18 cellular contexts compared by ENCODE assay signal in the genomic region with DNA sequence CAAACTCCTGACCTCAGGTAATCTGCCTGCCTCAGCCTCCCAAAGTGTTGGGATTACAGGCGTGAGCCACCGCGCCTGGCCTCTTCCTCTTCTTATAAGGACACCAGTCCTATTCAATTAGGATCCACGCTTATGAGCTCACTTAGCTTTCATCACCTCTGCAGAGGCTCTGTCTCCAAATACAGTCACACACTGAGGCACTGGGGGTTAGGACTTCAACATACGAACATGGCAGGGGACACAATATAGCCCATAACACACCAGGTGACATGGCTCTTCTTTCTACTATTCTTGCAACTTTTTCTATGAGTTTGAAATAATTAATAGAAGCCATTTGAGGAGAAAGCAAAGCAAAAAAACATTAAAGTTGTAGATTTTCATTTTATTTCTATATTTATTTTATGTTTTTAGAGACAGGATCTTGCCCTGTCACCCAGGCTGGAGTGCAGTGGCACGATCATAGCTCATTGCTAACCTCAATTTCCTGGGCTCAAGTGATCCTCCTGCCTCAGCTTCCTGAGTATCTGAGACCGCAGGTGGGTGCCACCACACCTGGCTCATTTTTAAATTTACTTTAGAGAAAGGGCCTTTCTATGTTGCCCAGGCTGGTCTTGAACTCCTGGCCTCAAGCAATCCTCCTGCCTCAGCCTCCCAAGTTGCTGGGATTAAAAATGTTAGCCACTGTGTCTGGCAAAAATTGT. TPM values are rescaled to one million over a fixed set of nuclear protein-coding genes. Genes with fewer than 3 reads are reported as not detected.
DNase-seq lines count a peak whose midpoint lies in the region; ATAC-seq and TF ChIP-seq lines count a peak whose summit lies in the region.
"Had no signal": no experiment of that assay in that cellular context is flagged by ENCODE, and none has a peak within 500 bp of the region (broad histone marks: within the 10 kb centered on the region; RNA-seq: fewer than 3 reads in every experiment).

No MANE protein-coding gene starts in this region.

- ATAC-seq in activated CD8-positive, alpha-beta memory T cell treated with anti-CD3 and anti-CD28 coated beads, Interleukin-2, amount 10 ng/mL, durations not matched to agents 7 days and 5 days = peak; percentile 60
- peak in 1 of 3 donors; percentile 43 for ATAC-seq in natural killer cell
- ATAC-seq in natural killer cell treated with Interleukin-12 subunit alpha and Interleukin-12 subunit beta and Interleukin-15 and Interleukin-18, amount 100 ng/mL, for 72 hours = no peak
- ATAC-seq in activated CD8-positive, alpha-beta T cell treated with anti-CD3 and anti-CD28 coated beads for 36 hours = peak; percentile 34
- ATAC-seq in GM19328 (IDR thresholded peaks at IDR 0.05; ENCODE audit: unreplicated experiment) = no peak
- no peak for ATAC-seq in HG02623 (IDR thresholded peaks at IDR 0.05; ENCODE audit: unreplicated experiment)

- POLR2A ChIA-PET in activated CD8-positive, alpha-beta T cell treated with anti-CD3 and anti-CD28 coated beads for 36 hours (lab: Charles Lee) = no interaction called here

- H3K4me3 Mint-ChIP-seq in activated CD8-positive, alpha-beta memory T cell treated with anti-CD3 and anti-CD28 coated beads, Interleukin-2, amount 10 ng/mL, durations not matched to agents 7 days and 5 days = no peak overlapping the region
- peak overlapping the region; percentile 4 for H3K4me3 Mint-ChIP-seq in natural killer cell
- no peak overlapping the region for H3K4me3 Mint-ChIP-seq in natural killer cell treated with Interleukin-12 subunit alpha and Interleukin-12 subunit beta and Interleukin-15 and Interleukin-18, amount 100 ng/mL, for 72 hours
- no peak overlapping the region for H3K4me3 Mint-ChIP-seq in activated CD8-positive, alpha-beta T cell treated with anti-CD3 and anti-CD28 coated beads for 36 hours

- CTCF ChIA-PET in activated CD8-positive, alpha-beta memory T cell treated with anti-CD3 and anti-CD28 coated beads, Interleukin-2, amount 10 ng/mL, durations not matched to agents 7 days and 5 days (lab: Charles Lee) = interaction anchor here (0.6 to 2.1 kb wide), 2 partner anchors 36 to 52 kb away, joined by 3 to 4 read pairs; no protein-coding TSS in a partner anchor
- CTCF ChIA-PET in activated CD8-positive, alpha-beta T cell treated with anti-CD3 and anti-CD28 coated beads for 36 hours (lab: Charles Lee) = no interaction called here

- peaks cover 4% of the 10 kb centered on the region for H3K27me3 Mint-ChIP-seq in activated CD8-positive, alpha-beta memory T cell treated with anti-CD3 and anti-CD28 coated beads, Interleukin-2, amount 10 ng/mL, durations not matched to agents 7 days and 5 days
- H3K27me3 Mint-ChIP-seq in natural killer cell (ENCODE audit: low read depth in 2 of 2) = peaks cover 0 to under 1% of the 10 kb centered on the region in 2 donors
- peaks cover 0 to under 1% of the 10 kb centered on the region in 2 donors for H3K27me3 Mint-ChIP-seq in natural killer cell treated with Interleukin-12 subunit alpha and Interleukin-12 subunit beta and Interleukin-15 and Interleukin-18, amount 100 ng/mL, for 72 hours
- peaks cover 3% of the 10 kb centered on the region for H3K27me3 Mint-ChIP-seq in activated CD8-positive, alpha-beta T cell treated with anti-CD3 and anti-CD28 coated beads for 36 hours

- peak overlapping the region; percentile 70 for H3K27ac Mint-ChIP-seq in activated CD8-positive, alpha-beta memory T cell treated with anti-CD3 and anti-CD28 coated beads, Interleukin-2, amount 10 ng/mL, durations not matched to agents 7 days and 5 days
- H3K27ac Mint-ChIP-seq in natural killer cell = no peak overlapping the region
- H3K27ac Mint-ChIP-seq in natural killer cell treated with Interleukin-12 subunit alpha and Interleukin-12 subunit beta and Interleukin-15 and Interleukin-18, amount 100 ng/mL, for 72 hours = no peak overlapping the region
- no peak overlapping the region for H3K27ac Mint-ChIP-seq in activated CD8-positive, alpha-beta T cell treated with anti-CD3 and anti-CD28 coated beads for 36 hours

- peaks cover 25% of the 10 kb centered on the region for H3K4me1 Mint-ChIP-seq in activated CD8-positive, alpha-beta memory T cell treated with anti-CD3 and anti-CD28 coated beads, Interleukin-2, amount 10 ng/mL, durations not matched to agents 7 days and 5 days
- H3K4me1 Mint-ChIP-seq in natural killer cell = peaks cover 0 to 5% of the 10 kb centered on the region in 2 donors
- peaks cover 0 to 3% of the 10 kb centered on the region in 2 donors for H3K4me1 Mint-ChIP-seq in natural killer cell treated with Interleukin-12 subunit alpha and Interleukin-12 subunit beta and Interleukin-15 and Interleukin-18, amount 100 ng/mL, for 72 hours (ENCODE audit: low read depth in 2 of 2)
- peaks cover 21% of the 10 kb centered on the region for H3K4me1 Mint-ChIP-seq in activated CD8-positive, alpha-beta T cell treated with anti-CD3 and anti-CD28 coated beads for 36 hours (ENCODE audit: low read depth)

- H3K36me3 Mint-ChIP-seq in activated CD8-positive, alpha-beta memory T cell treated with anti-CD3 and anti-CD28 coated beads, Interleukin-2, amount 10 ng/mL, durations not matched to agents 7 days and 5 days = peaks cover 11% of the 10 kb centered on the region
- H3K36me3 Mint-ChIP-seq in natural killer cell = peaks cover 9% of the 10 kb centered on the region
- peaks cover 9% of the 10 kb centered on the region for H3K36me3 Mint-ChIP-seq in natural killer cell treated with Interleukin-12 subunit alpha and Interleukin-12 subunit beta and Interleukin-15 and Interleukin-18, amount 100 ng/mL, for 72 hours
- peaks cover 4% of the 10 kb centered on the region for H3K36me3 Mint-ChIP-seq in activated CD8-positive, alpha-beta T cell treated with anti-CD3 and anti-CD28 coated beads for 36 hours (ENCODE audit: low read depth)

- no peak for TF ChIP-seq CTCF in natural killer cell (IDR thresholded peaks at IDR 0.05)
- no peak for TF ChIP-seq CTCF in activated CD8-positive, alpha-beta T cell treated with anti-CD3 and anti-CD28 coated beads for 36 hours (IDR thresholded peaks at IDR 0.05)

- peaks cover 15% of the 10 kb centered on the region for H3K9me3 Mint-ChIP-seq in activated CD8-positive, alpha-beta memory T cell treated with anti-CD3 and anti-CD28 coated beads, Interleukin-2, amount 10 ng/mL, durations not matched to agents 7 days and 5 days (ENCODE audit: low read depth)
- H3K9me3 Mint-ChIP-seq in natural killer cell = peaks cover 2 to 6% of the 10 kb centered on the region in 2 donors
- peaks cover 6% of the 10 kb centered on the region for H3K9me3 Mint-ChIP-seq in natural killer cell treated with Interleukin-12 subunit alpha and Interleukin-12 subunit beta and Interleukin-15 and Interleukin-18, amount 100 ng/mL, for 72 hours
- peaks cover 11% of the 10 kb centered on the region for H3K9me3 Mint-ChIP-seq in activated CD8-positive, alpha-beta T cell treated with anti-CD3 and anti-CD28 coated beads for 36 hours

- peak; percentile 59 for DNase-seq in activated CD8-positive, alpha-beta memory T cell treated with anti-CD3 and anti-CD28 coated beads, Interleukin-2, amount 10 ng/mL, durations not matched to agents 7 days and 5 days
- no peak for DNase-seq in activated CD8-positive, alpha-beta memory T cell treated with anti-CD3 and anti-CD28 coated beads, Interleukin-2, amount 50 U/mL, for 4 hours
- no peak for DNase-seq in natural killer cell
- DNase-seq in natural killer cell treated with Interleukin-12 subunit alpha and Interleukin-12 subunit beta and Interleukin-15 and Interleukin-18, amount 100 ng/mL, for 72 hours (ENCODE audit: low spot score) = no peak
- DNase-seq in activated CD8-positive, alpha-beta T cell treated with anti-CD3 and anti-CD28 coated beads for 36 hours = peak; percentile 34
- peak; percentile 6 for DNase-seq in stimulated activated naive CD4-positive, alpha-beta T cell treated with Interleukin-2 at 50 U/mL for 16 hours (lab: John Stamatoyannopoulos, UW)
- DNase-seq: 8988T, MV-4-11, NCI-H1417 treated with DMSO at 0.1 percent for 48 hours, NCI-H2029, NCI-H2171 treated with DMSO at 0.1 percent for 48 hours, NCI-H510A treated with DMSO at 0.1 percent for 48 hours, SIG-M5 had no signal

- intact Hi-C loops in natural killer cell (cut with micrococcal nuclease) = no loop called here
- intact Hi-C loops in activated CD8-positive, alpha-beta T cell treated with anti-CD3 and anti-CD28 coated beads for 36 hours (cut with micrococcal nuclease) = no loop called here

RNA-seq across cellular contexts. Expression of a gene that starts 6.0 kb away (rescaled TPM):
- not detected for total RNA-seq in activated CD8-positive, alpha-beta memory T cell treated with anti-CD3 and anti-CD28 coated beads, Interleukin-2, amount 10 ng/mL, durations not matched to agents 7 days and 5 days
- not detected for total RNA-seq in natural killer cell
- not detected for total RNA-seq in natural killer cell treated with Interleukin-12 subunit alpha and Interleukin-12 subunit beta and Interleukin-15 and Interleukin-18, amount 100 ng/mL, for 72 hours
- not detected for total RNA-seq in activated CD8-positive, alpha-beta T cell treated with anti-CD3 and anti-CD28 coated beads for 36 hours
- total RNA-seq: Daoy, LHCN-M2, RPMI7951 had no signal

RNA-seq across cellular contexts. Expression of a gene that starts 8.3 kb away (rescaled TPM):
- 10 to 100 TPM; 26.1 to 29.6 TPM for total RNA-seq in activated CD8-positive, alpha-beta memory T cell treated with anti-CD3 and anti-CD28 coated beads, Interleukin-2, amount 10 ng/mL, durations not matched to agents 7 days and 5 days
- 10 to 100 TPM; 29.9 to 35.2 (median 30.2) TPM for total RNA-seq in natural killer cell
- 10 to 100 TPM; 24.9 to 37.4 TPM for total RNA-seq in natural killer cell treated with Interleukin-12 subunit alpha and Interleukin-12 subunit beta and Interleukin-15 and Interleukin-18, amount 100 ng/mL, for 72 hours
- total RNA-seq in activated CD8-positive, alpha-beta T cell treated with anti-CD3 and anti-CD28 coated beads for 36 hours = 10 to 100 TPM; 16.7 to 22.1 TPM

RNA-seq across cellular contexts. Expression of a gene that starts 36.7 kb away (rescaled TPM):
- total RNA-seq in activated CD8-positive, alpha-beta memory T cell treated with anti-CD3 and anti-CD28 coated beads, Interleukin-2, amount 10 ng/mL, durations not matched to agents 7 days and 5 days = 10 to 100 TPM; 41.5 to 53.7 TPM
- total RNA-seq in natural killer cell = 10 to 100 TPM; 35.5 to 38.8 (median 36.3) TPM
- 10 to 100 TPM; 30.5 to 53.4 TPM for total RNA-seq in natural killer cell treated with Interleukin-12 subunit alpha and Interleukin-12 subunit beta and Interleukin-15 and Interleukin-18, amount 100 ng/mL, for 72 hours
- total RNA-seq in activated CD8-positive, alpha-beta T cell treated with anti-CD3 and anti-CD28 coated beads for 36 hours = 10 to 100 TPM; 30.2 to 35.9 TPM

Comparison
In these comparisons a context has a peak if more than half of its experiments do, and no peak if none do; other contexts are left out.
1. DNase-seq: peak in activated CD8-positive, alpha-beta memory T cell treated with anti-CD3 and anti-CD28 coated beads, Interleukin-2, amount 10 ng/mL, durations not matched to agents 7 days and 5 days (single experiment), activated CD8-positive, alpha-beta T cell treated with anti-CD3 and anti-CD28 coated beads for 36 hours (single experiment) and stimulated activated naive CD4-positive, alpha-beta T cell treated with Interleukin-2 at 50 U/mL for 16 hours (single experiment); none in activated CD8-positive, alpha-beta memory T cell treated with anti-CD3 and anti-CD28 coated beads, Interleukin-2, amount 50 U/mL, for 4 hours (single experiment), natural killer cell (single experiment) and natural killer cell treated with Interleukin-12 subunit alpha and Interleukin-12 subunit beta and Interleukin-15 and Interleukin-18, amount 100 ng/mL, for 72 hours (single experiment).
2. ATAC-seq: peak in activated CD8-positive, alpha-beta memory T cell treated with anti-CD3 and anti-CD28 coated beads, Interleukin-2, amount 10 ng/mL, durations not matched to agents 7 days and 5 days (single experiment) and activated CD8-positive, alpha-beta T cell treated with anti-CD3 and anti-CD28 coated beads for 36 hours (single experiment); none in natural killer cell treated with Interleukin-12 subunit alpha and Interleukin-12 subunit beta and Interleukin-15 and Interleukin-18, amount 100 ng/mL, for 72 hours (0 of 2), GM19328 (single experiment) and HG02623 (single experiment).